In genomic region chr20:38143646-38144554, GRCh38 we compare ENCODE assay signal across 8 cellular contexts. TPM values are rescaled to one million over a fixed set of nuclear protein-coding genes. Genes with fewer than 3 reads are reported as not detected.
DNase-seq lines count a peak whose midpoint lies in the region; ATAC-seq and TF ChIP-seq lines count a peak whose summit lies in the region.

No MANE protein-coding gene starts in this region.

- no peaks in the 10 kb centered on the region for H3K27me3 ChIP-seq in SK-N-SH (ENCODE audit: insufficient read depth)

- H3K79me2 ChIP-seq in SK-N-SH (ENCODE audit: insufficient read depth) = no peaks in the 10 kb centered on the region

- H4K20me1 ChIP-seq in SK-N-SH (ENCODE audit: insufficient read depth) = no peaks in the 10 kb centered on the region

- no peaks in the 10 kb centered on the region for H3K9me3 ChIP-seq in SK-N-SH

- peak overlapping the region; percentile 65; the same call in 1 of the 2 replicates for H3K4me2 ChIP-seq in SK-N-SH

- POLR2A ChIA-PET in SK-N-SH (lab: Yijun Ruan, JAX) = no interaction called here

- H3K9ac ChIP-seq in SK-N-SH = peak overlapping the region; percentile 79

- ATAC-seq in sciatic nerve = peak; percentile 23
- no peak for ATAC-seq in GM19351 (IDR thresholded peaks at IDR 0.05; ENCODE audit: unreplicated experiment)
- ATAC-seq in GM19467 (IDR thresholded peaks at IDR 0.05; ENCODE audit: unreplicated experiment) = no peak

- H3K4me3 ChIP-seq in SK-N-SH (ENCODE audit: low read depth in 2 of 2, low read length in 1 of 2) = no peak overlapping the region
- no peak overlapping the region for H3K4me3 ChIP-seq in foreskin fibroblast (ENCODE audit: low read depth in 1 of 2, low read length in 2 of 2)

- CTCF ChIA-PET in SK-N-SH (lab: Yijun Ruan, JAX) = interaction anchor here (0.8 to 2.5 kb wide), 8 partner anchors 10 to 86 kb away, joined by 3 to 15 read pairs (median 4); partner anchors contain the start of gene TGM2

- intact Hi-C loops in sciatic nerve (cut with DNase I) = no loop called here

- no peak for TF ChIP-seq CTCF in SK-N-SH (IDR thresholded peaks at IDR 0.05)
- no peak for TF ChIP-seq CTCF in foreskin fibroblast (IDR thresholded peaks at IDR 0.05; ENCODE audit: low read depth, low read length)

- H3F3A ChIP-seq in SK-N-SH (replicated peaks; ENCODE audit: insufficient read depth) = peaks cover 77% of the 10 kb centered on the region

- H3K4me1 ChIP-seq in SK-N-SH (ENCODE audit: control insufficient read depth in 1 of 2, insufficient read depth in 2 of 2, low read depth in 1 of 2, low read length in 1 of 2) = peaks cover 18 to 43% of the 10 kb centered on the region in 2 experiments

- no peak for TF ChIP-seq RAD21 in SK-N-SH (IDR thresholded peaks at IDR 0.05; ENCODE audit: low read length)

- WGBS in SK-N-SH (ENCODE audit: low lambda C conversion rate) = 23% methylated on average over 13 of the region's 16 CpGs

- DNase-seq in GM04503 (ENCODE audit: low read depth) (peak; percentile 52), SK-N-SH (peak; percentile 46), foreskin fibroblast (peak; percentile 88 to 92), sciatic nerve (ENCODE audit: low spot score) (no peak), NCI-H2029 (lab: John Stamatoyannopoulos, UW) (no peak)
- DNase-seq in activated effector memory CD4-positive, alpha-beta T cell treated with anti-CD3 and anti-CD28 coated beads, Interleukin-2, amount 50 U/mL, for 16 hours = no peak

- peak overlapping the region; percentile 36 for H2AFZ ChIP-seq in SK-N-SH (ENCODE audit: low read depth)

- no peaks in the 10 kb centered on the region for H3K9me2 ChIP-seq in SK-N-SH

- TF ChIP-seq EP300 in SK-N-SH (IDR thresholded peaks at IDR 0.05; ENCODE audit: borderline replicate concordance in 1 of 2, low read depth in 1 of 2, low read length in 1 of 2) = peak in 1 of 2 experiments; percentile 83; a peak in 2 of 4 replicates

- peak overlapping the region; percentile 66 to 98 for H3K27ac ChIP-seq in SK-N-SH (ENCODE audit: low read depth in 2 of 2, low read length in 1 of 2)

- peaks cover 48 to 64% of the 10 kb centered on the region in 2 experiments for H3K36me3 ChIP-seq in SK-N-SH (replicated peaks in 1 of 2; ENCODE audit: control insufficient read depth in 1 of 2, insufficient read depth in 2 of 2, low read length in 1 of 2)

TF ChIP-seq in SK-N-SH, 30 proteins besides CTCF, POLR2A, EP300 and RAD21 (continues in another document):
- TF ChIP-seq YY1 (IDR thresholded peaks at IDR 0.05; ENCODE audit: low read depth) (peak; percentile 74), MXI1 (IDR thresholded peaks at IDR 0.05; ENCODE audit: low read depth, low read length) (no peak), REST (IDR thresholded peaks at IDR 0.05; ENCODE audit: low read depth, low read length) (0 out of 2 replicates have a peak, but pooled peaks have one; percentile 35), FOXM1 (IDR thresholded peaks at IDR 0.05; ENCODE audit: low read depth) (no peak), ELF1 (IDR thresholded peaks at IDR 0.05) (peak; percentile 52; the same call in 1 of the 2 replicates), TEAD4 (IDR thresholded peaks at IDR 0.05; ENCODE audit: borderline replicate concordance, insufficient read depth) (0 out of 2 replicates have a peak, but pooled peaks have one; percentile 37), IRF3 (IDR thresholded peaks at IDR 0.05; ENCODE audit: low read depth, low read length) (no peak), USF1 (IDR thresholded peaks at IDR 0.05; ENCODE audit: borderline replicate concordance, low read depth) (no peak), RFX5 (IDR thresholded peaks at IDR 0.05; ENCODE audit: low read length) (no peak), EZH2phosphoT487 (IDR thresholded peaks at IDR 0.05; ENCODE audit: borderline replicate concordance, low read depth) (no peak), POLR2AphosphoS5 (IDR thresholded peaks at IDR 0.05; ENCODE audit: low read depth, low read length) (peak; percentile 36; the same call in 1 of the 2 replicates), TAF1 (IDR thresholded peaks at IDR 0.05; ENCODE audit: borderline replicate concordance, low read depth, low read length) (no peak; the same call in 1 of the 2 replicates), TCF12 (IDR thresholded peaks at IDR 0.05) (peak; percentile 78), FOSL2 (IDR thresholded peaks at IDR 0.05; ENCODE audit: borderline replicate concordance, low read depth) (peak; percentile 81), NRF1 (IDR thresholded peaks at IDR 0.05; ENCODE audit: low read depth, low read length) (no peak), RXRA (IDR thresholded peaks at IDR 0.05; ENCODE audit: borderline replicate concordance, low read depth) (peak; percentile 72), MEF2A (IDR thresholded peaks at IDR 0.05; ENCODE audit: borderline replicate concordance, low read depth) (peak; percentile 96), JUND (IDR thresholded peaks at IDR 0.05) (peak; percentile 54; the same call in 1 of the 2 replicates), FOXJ3 (CRISPR knock-in tag; IDR thresholded peaks at IDR 0.05) (no peak), SIN3A (IDR thresholded peaks at IDR 0.05; ENCODE audit: borderline replicate concordance, low read depth, low read length) (0 out of 2 replicates have a peak, but pooled peaks have one; percentile 36), PBX3 (IDR thresholded peaks at IDR 0.05) (peak; percentile 87)
- TF ChIP-seq, protein P1, sequence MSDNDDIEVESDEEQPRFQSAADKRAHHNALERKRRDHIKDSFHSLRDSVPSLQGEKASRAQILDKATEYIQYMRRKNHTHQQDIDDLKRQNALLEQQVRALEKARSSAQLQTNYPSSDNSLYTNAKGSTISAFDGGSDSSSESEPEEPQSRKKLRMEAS (IDR thresholded peaks at IDR 0.05; ENCODE audit: low read depth) = peak; percentile 84

RNA-seq across cellular contexts. Expression of gene TGM2, which starts 21.2 kb away (rescaled TPM):
- 548 and 676 TPM in 2 replicates for polyA plus RNA-seq in SK-N-SH (2012; rRNA removed)
- polyA plus RNA-seq in SK-N-SH (2012; cell fraction: cytosol; rRNA removed) = 278 and 460 TPM in 2 replicates
- polyA plus RNA-seq in SK-N-SH (2012; cell fraction: nucleus; rRNA removed) = 675 and 717 TPM in 2 replicates
- 70.3 TPM for total RNA-seq in sciatic nerve

Comparison
In these comparisons a context has a peak if more than half of its experiments do, and no peak if none do; other contexts are left out.
1. DNase-seq: peak in GM04503 (single experiment), SK-N-SH (single experiment) and foreskin fibroblast (2 of 2); none in sciatic nerve (single experiment), activated effector memory CD4-positive, alpha-beta T cell treated with anti-CD3 and anti-CD28 coated beads, Interleukin-2, amount 50 U/mL, for 16 hours (single experiment) and NCI-H2029 (single experiment).